Comparison of ENCODE assay signal across 9 cellular contexts in genomic region chr12:49539406-49540228, GRCh38. TPM values are rescaled to one million over a fixed set of nuclear protein-coding genes. Genes with fewer than 3 reads are reported as not detected.
DNase-seq lines count a peak whose midpoint lies in the region; ATAC-seq and TF ChIP-seq lines count a peak whose summit lies in the region.
"Had no signal": no experiment of that assay in that cellular context is flagged by ENCODE, and none has a peak within 500 bp of the region (broad histone marks: within the 10 kb centered on the region; RNA-seq: fewer than 3 reads in every experiment).

No MANE protein-coding gene starts in this region.

- H3K27me3 ChIP-seq in endodermal cell (ENCODE audit: control insufficient read depth, insufficient read depth, low read length, poor library complexity, severe bottlenecking): peaks cover 98% of the 10 kb centered on the region
- peaks cover 0 to 79% (median 30%) of the 10 kb centered on the region in 7 donors for H3K27me3 ChIP-seq in spleen (replicated peaks in 1 of 7)
- H3K27me3 ChIP-seq in MG63: peaks cover 13% of the 10 kb centered on the region

- H3K4me3 ChIP-seq in OCI-LY7 (ENCODE audit: low read depth, low read length, poor library complexity, severe bottlenecking) (no peak overlapping the region), endodermal cell (ENCODE audit: low read length) (no peak overlapping the region), spleen (peak overlapping the region in 6 of 8 donors; percentile 50 to 82 (median 62)), MG63 (no peak overlapping the region)

- H4K20me1 ChIP-seq in OCI-LY7 (ENCODE audit: insufficient read depth, low read length): no peaks in the 10 kb centered on the region

- peaks cover 39% of the 10 kb centered on the region for H3K4me1 ChIP-seq in OCI-LY7 (ENCODE audit: insufficient read depth, low read length, poor library complexity, severe bottlenecking)
- no peaks in the 10 kb centered on the region for H3K4me1 ChIP-seq in endodermal cell (ENCODE audit: control insufficient read depth, insufficient read depth, low read length)
- peaks cover 4 to 56% (median 29%) of the 10 kb centered on the region in 6 donors for H3K4me1 ChIP-seq in spleen

- H3K4me1 Mint-ChIP-seq in activated CD4-positive, alpha-beta T cell treated with anti-CD3 and anti-CD28 coated beads, Interleukin-2, amount 10 ng/mL, durations not matched to agents 24 days and 14 days: peaks cover 21% of the 10 kb centered on the region
- peaks cover 10% of the 10 kb centered on the region for H3K4me1 Mint-ChIP-seq in endodermal cell

- H3K27ac ChIP-seq in OCI-LY7 (ENCODE audit: low read depth, low read length, poor library complexity, severe bottlenecking): no peak overlapping the region
- no peak overlapping the region for H3K27ac ChIP-seq in endodermal cell (ENCODE audit: low read depth, low read length)
- no peak overlapping the region for H3K27ac ChIP-seq in spleen
- H3K27ac ChIP-seq: transverse colon had no signal

- CTCF ChIA-PET in OCI-LY7 (lab: Charles Lee; ENCODE audit: unreplicated experiment): no interaction called here

- peak overlapping the region; percentile 18; the same call in 1 of the 2 replicates for H3K4me2 ChIP-seq in OCI-LY7 (ENCODE audit: low read length)

- peaks cover 56% of the 10 kb centered on the region for H3K27me3 Mint-ChIP-seq in activated CD4-positive, alpha-beta T cell treated with anti-CD3 and anti-CD28 coated beads, Interleukin-2, amount 10 ng/mL, durations not matched to agents 24 days and 14 days
- H3K27me3 Mint-ChIP-seq in endodermal cell (ENCODE audit: insufficient read depth): peaks cover 95% of the 10 kb centered on the region

- TF ChIP-seq CTCF in OCI-LY7 (conservative IDR thresholded peaks at IDR 0.05; ENCODE audit: low read length) (no peak), endodermal cell (conservative IDR thresholded peaks at IDR 0.05) (no peak), spleen (IDR thresholded peaks at IDR 0.05 in 8 of 11, conservative IDR thresholded peaks at IDR 0.05 in 3 of 11) (no peak)

- H3K9me3 Mint-ChIP-seq in activated CD4-positive, alpha-beta T cell treated with anti-CD3 and anti-CD28 coated beads, Interleukin-2, amount 10 ng/mL, durations not matched to agents 24 days and 14 days: no peaks in the 10 kb centered on the region
- H3K9me3 Mint-ChIP-seq in endodermal cell: no peaks in the 10 kb centered on the region

- no peaks in the 10 kb centered on the region for H3K9me2 ChIP-seq in OCI-LY7 (ENCODE audit: insufficient read depth, low read length)

- H3K36me3 ChIP-seq in OCI-LY7 (ENCODE audit: insufficient read depth, low read length) (no peaks in the 10 kb centered on the region), endodermal cell (ENCODE audit: control insufficient read depth, insufficient read depth, low read length) (no peaks in the 10 kb centered on the region), spleen (no peaks in the 10 kb centered on the region), MG63 (no peaks in the 10 kb centered on the region)
- H3K36me3 ChIP-seq: transverse colon had no signal

- intact Hi-C loops in activated CD4-positive, alpha-beta T cell treated with anti-CD3 and anti-CD28 coated beads, Interleukin-2, amount 10 ng/mL, durations not matched to agents 24 days and 14 days (cut with micrococcal nuclease): no loop called here
- intact Hi-C loops in OCI-LY7 (cut with micrococcal nuclease; ENCODE audit: unreplicated experiment): no loop called here
- intact Hi-C loops in spleen (cut with DNase I; ENCODE audit: low total_unique reads): no loop called here

- no TSS peak for BruUV-seq in OCI-LY7 (replicated peaks; lab: Mats Ljungman, UMichigan)

- 14 to 25% methylated on average over 29 to 47 of the region's 47 CpGs for WGBS in endodermal cell (ENCODE audit: insufficient coverage in 1 of 2, insufficient read length in 1 of 2), 2 experiments
- 10 to 23% (median 15%) methylated on average over 22 to 47 of the region's 47 CpGs for WGBS in spleen, 5 donors

- H3K4me3 Mint-ChIP-seq in activated CD4-positive, alpha-beta T cell treated with anti-CD3 and anti-CD28 coated beads, Interleukin-2, amount 10 ng/mL, durations not matched to agents 24 days and 14 days: peak overlapping the region; percentile 74
- H3K4me3 Mint-ChIP-seq in endodermal cell: peak overlapping the region; percentile 38

- H3K79me2 ChIP-seq in OCI-LY7 (ENCODE audit: insufficient read depth, low read depth, low read length): no peaks in the 10 kb centered on the region

- TF ChIP-seq POLR2A in spleen (IDR thresholded peaks at IDR 0.05): no peak

- DNase-seq in activated CD4-positive, alpha-beta T cell treated with anti-CD3 and anti-CD28 coated beads, Interleukin-2, amount 10 ng/mL, durations not matched to agents 24 days and 14 days: no peak
- no peak for DNase-seq in activated CD4-positive, alpha-beta T cell treated with anti-CD3 and anti-CD28 coated beads, Interleukin-2, amount 50 U/mL, for 48 hours
- no peak for DNase-seq in OCI-LY7 (ENCODE audit: low spot score)
- DNase-seq in endodermal cell: peak; percentile 67
- peak; percentile 80 for DNase-seq in spleen
- no peak for DNase-seq in retina
- DNase-seq in MG63: no peak

- no peak for ATAC-seq in GM21423 (IDR thresholded peaks at IDR 0.05; ENCODE audit: unreplicated experiment)

- no peak overlapping the region for H3K9ac ChIP-seq in endodermal cell (ENCODE audit: extremely low read depth, low read length, poor library complexity, severe bottlenecking)

- H3K9me3 ChIP-seq in OCI-LY7 (ENCODE audit: low read length) (no peaks in the 10 kb centered on the region), endodermal cell (ENCODE audit: control insufficient read depth, low read length) (no peaks in the 10 kb centered on the region), spleen (no peaks in the 10 kb centered on the region), MG63 (no peaks in the 10 kb centered on the region)
- H3K9me3 ChIP-seq: transverse colon had no signal

- no peak overlapping the region for H2AFZ ChIP-seq in OCI-LY7 (ENCODE audit: low read length)

- POLR2A ChIA-PET in OCI-LY7 (lab: Charles Lee): interaction anchor here (0.5 to 0.6 kb wide), 2 partner anchors 83 to 202 kb away, joined by 3 to 4 read pairs; partner anchors contain the start of genes PRPF40B and TMBIM6

- no peak overlapping the region for H3K27ac Mint-ChIP-seq in activated CD4-positive, alpha-beta T cell treated with anti-CD3 and anti-CD28 coated beads, Interleukin-2, amount 10 ng/mL, durations not matched to agents 24 days and 14 days
- no peak overlapping the region for H3K27ac Mint-ChIP-seq in endodermal cell

- no peaks in the 10 kb centered on the region for H3K36me3 Mint-ChIP-seq in activated CD4-positive, alpha-beta T cell treated with anti-CD3 and anti-CD28 coated beads, Interleukin-2, amount 10 ng/mL, durations not matched to agents 24 days and 14 days (ENCODE audit: low read depth)
- no peaks in the 10 kb centered on the region for H3K36me3 Mint-ChIP-seq in endodermal cell (ENCODE audit: low read depth)

RNA-seq across cellular contexts. Expression of gene KCNH3, which starts 0.8 kb away (rescaled TPM):
- total RNA-seq in activated CD4-positive, alpha-beta T cell treated with anti-CD3 and anti-CD28 coated beads, Interleukin-2, amount 10 ng/mL, durations not matched to agents 24 days and 14 days: 1.5 and 2.1 TPM in 2 replicates
- total RNA-seq in OCI-LY7 (2014; rRNA removed; shearing (Covaris generic)): 0.05 and 0.06 TPM in 2 replicates
- total RNA-seq in OCI-LY7 (2022) (0.57 TPM in 1 of 2 replicates, not detected in the other), endodermal cell (1 to 10 TPM in 1 of 2 donors, under 1 TPM in 1; 1.00 to 1.5 TPM), spleen (1 to 10 TPM in 4 of 7 donors, under 1 TPM in 3; 0.41 to 2.9 (median 1.0) TPM)
- 0.50 TPM for polyA plus RNA-seq in endodermal cell (2013, experiment 1 of 2)
- polyA plus RNA-seq in endodermal cell (2013, experiment 2 of 2): 0.25 TPM
- under 1 TPM; 0.33 to 0.83 (median 0.61) TPM for polyA plus RNA-seq in spleen
- not detected in 2 replicates for total RNA-seq in MG63 (2014; rRNA removed; shearing (Covaris generic); ENCODE audit: low replicate concordance)

RNA-seq across cellular contexts. Expression of gene MCRS1, which starts 28.3 kb away (rescaled TPM):
- total RNA-seq in activated CD4-positive, alpha-beta T cell treated with anti-CD3 and anti-CD28 coated beads, Interleukin-2, amount 10 ng/mL, durations not matched to agents 24 days and 14 days: 71.4 and 79.6 TPM in 2 replicates
- 72.0 and 75.6 TPM in 2 replicates for total RNA-seq in OCI-LY7 (2014; rRNA removed; shearing (Covaris generic))
- 65.4 and 72.4 TPM in 2 replicates for total RNA-seq in OCI-LY7 (2022)
- 10 to 100 TPM; 97.5 to 98.9 TPM for total RNA-seq in endodermal cell
- 65.0 TPM for polyA plus RNA-seq in endodermal cell (2013, experiment 1 of 2)
- 59.2 TPM for polyA plus RNA-seq in endodermal cell (2013, experiment 2 of 2)
- 10 to 100 TPM; 44.3 to 63.5 (median 54.2) TPM for total RNA-seq in spleen
- 10 to 100 TPM; 44.1 to 64.7 (median 61.1) TPM for polyA plus RNA-seq in spleen
- total RNA-seq in MG63 (2014; rRNA removed; shearing (Covaris generic); ENCODE audit: low replicate concordance): 54.4 and 107 TPM in 2 replicates

Comparison
In these comparisons a context has a peak if more than half of its experiments do, and no peak if none do; other contexts are left out.
1. DNase-seq: peak in endodermal cell (single experiment) and spleen (single experiment); none in activated CD4-positive, alpha-beta T cell treated with anti-CD3 and anti-CD28 coated beads, Interleukin-2, amount 10 ng/mL, durations not matched to agents 24 days and 14 days (single experiment), activated CD4-positive, alpha-beta T cell treated with anti-CD3 and anti-CD28 coated beads, Interleukin-2, amount 50 U/mL, for 48 hours (0 of 2), OCI-LY7 (single experiment), retina (single experiment) and MG63 (single experiment).
2. H3K4me3 ChIP-seq: peak in spleen (6 of 8); none in OCI-LY7 (single experiment), endodermal cell (single experiment) and MG63 (single experiment).